ENCODE assay signal across 26 cellular contexts in genomic region chr2:24743914-24744313, GRCh38. TPM values are rescaled to one million over a fixed set of nuclear protein-coding genes. Genes with fewer than 3 reads are reported as not detected.
DNase-seq lines count a peak whose midpoint lies in the region; ATAC-seq, FAIRE-seq and TF ChIP-seq lines count a peak whose summit lies in the region.
"Had no signal": no experiment of that assay in that cellular context is flagged by ENCODE, and none has a peak within 500 bp of the region (broad histone marks: within the 10 kb centered on the region; RNA-seq: fewer than 3 reads in every experiment).

No MANE protein-coding gene starts in this region.

- H2AFZ ChIP-seq in hepatocyte, result no peak overlapping the region

- H3K4me1 ChIP-seq in hepatocyte (ENCODE audit: insufficient read depth), result no peaks in the 10 kb centered on the region
- H3K4me1 ChIP-seq: HAP-1 had no signal

- no peak for TF ChIP-seq CTCF in hepatocyte (IDR thresholded peaks at IDR 0.05; ENCODE audit: poor library complexity)

- peak overlapping the region; percentile 2 for H3K27ac ChIP-seq in hepatocyte
- H3K27ac ChIP-seq: HL-60, KMS-11 had no signal

- H3K27ac Mint-ChIP-seq in activated naive CD4-positive, alpha-beta T cell treated with anti-CD3 and anti-CD28 coated beads, Interleukin-2, amount 50 U/mL, for 24 hours, result peak overlapping the region; percentile 41
- peak overlapping the region; percentile 14 to 54 for H3K27ac Mint-ChIP-seq in natural killer cell treated with Interleukin-12 subunit alpha and Interleukin-12 subunit beta and Interleukin-15 and Interleukin-18, amount 100 ng/mL, for 72 hours
- H3K27ac Mint-ChIP-seq: CD14-positive monocyte, HFFc6, IgD-negative memory B cell had no signal

- H3K9me3 Mint-ChIP-seq in activated naive CD4-positive, alpha-beta T cell treated with anti-CD3 and anti-CD28 coated beads, Interleukin-2, amount 50 U/mL, for 24 hours, result no peaks in the 10 kb centered on the region
- H3K9me3 Mint-ChIP-seq in natural killer cell treated with Interleukin-12 subunit alpha and Interleukin-12 subunit beta and Interleukin-15 and Interleukin-18, amount 100 ng/mL, for 72 hours, result no peaks in the 10 kb centered on the region
- H3K9me3 Mint-ChIP-seq: CD14-positive monocyte, HFFc6, IgD-negative memory B cell had no signal

- H3K27me3 ChIP-seq in hepatocyte, result no peaks in the 10 kb centered on the region
- H3K27me3 ChIP-seq: BE2C had no signal

- 81% methylated on average over 3 of the region's 3 CpGs for WGBS in hepatocyte (ENCODE audit: low lambda C conversion rate, missing lambda C conversion rate)

- H3K4me2 ChIP-seq in hepatocyte, result no peak overlapping the region
- H3K4me2 ChIP-seq: KMS-11 had no signal

- no peak for FAIRE-seq in urothelium cell line (lab: Jason Lieb, UNC)
- FAIRE-seq: D721Med had no signal

- H3K36me3 Mint-ChIP-seq in activated naive CD4-positive, alpha-beta T cell treated with anti-CD3 and anti-CD28 coated beads, Interleukin-2, amount 50 U/mL, for 24 hours, result peaks cover 13% of the 10 kb centered on the region
- H3K36me3 Mint-ChIP-seq in natural killer cell treated with Interleukin-12 subunit alpha and Interleukin-12 subunit beta and Interleukin-15 and Interleukin-18, amount 100 ng/mL, for 72 hours, result peaks cover 12% of the 10 kb centered on the region

- H3K36me3 ChIP-seq in hepatocyte (replicated peaks; ENCODE audit: insufficient read depth, low read depth), result peaks cover 4% of the 10 kb centered on the region
- H3K36me3 ChIP-seq: BE2C, HAP-1 had no signal

- no peak overlapping the region for H3K4me3 ChIP-seq in hepatocyte
- H3K4me3 ChIP-seq: HAP-1 had no signal

- H3K27me3 Mint-ChIP-seq in activated naive CD4-positive, alpha-beta T cell treated with anti-CD3 and anti-CD28 coated beads, Interleukin-2, amount 50 U/mL, for 24 hours, result no peaks in the 10 kb centered on the region
- no peaks in the 10 kb centered on the region for H3K27me3 Mint-ChIP-seq in natural killer cell treated with Interleukin-12 subunit alpha and Interleukin-12 subunit beta and Interleukin-15 and Interleukin-18, amount 100 ng/mL, for 72 hours
- H3K27me3 Mint-ChIP-seq: IgD-negative memory B cell had no signal

- H3K9me2 ChIP-seq in hepatocyte (replicated peaks; ENCODE audit: insufficient read depth), result no peaks in the 10 kb centered on the region

- DNase-seq in activated naive CD4-positive, alpha-beta T cell (lab: John Stamatoyannopoulos, UW), result no peak
- DNase-seq in hepatocyte (ENCODE audit: low spot score) (no peak), cortex of kidney (lab: John Stamatoyannopoulos, UW) (no peak), NCI-H2107 treated with DMSO at 0.1 percent for 48 hours (lab: John Stamatoyannopoulos, UW; ENCODE audit: unreplicated experiment) (no peak), urothelium cell line (ENCODE audit: low spot score) (no peak)
- DNase-seq in natural killer cell treated with Interleukin-12 subunit alpha and Interleukin-12 subunit beta and Interleukin-15 and Interleukin-18, amount 100 ng/mL, for 72 hours (ENCODE audit: low spot score), result no peak
- DNase-seq: 8988T; ACHN; BE2C; GOT3; HFFc6; MM.1S; NCI-H2029; NCI-H446 treated with DMSO at 0.1 percent for 48 hours; NCI-H526; NCI-H82; NK-92 treated with Interleukin-12 subunit alpha and Interleukin-12 subunit beta, amount 100 ng/mL, for 24 hours; PC-3 had no signal

- peaks cover 30% of the 10 kb centered on the region for H3K4me1 Mint-ChIP-seq in activated naive CD4-positive, alpha-beta T cell treated with anti-CD3 and anti-CD28 coated beads, Interleukin-2, amount 50 U/mL, for 24 hours
- peaks cover 45 to 52% of the 10 kb centered on the region in 2 donors for H3K4me1 Mint-ChIP-seq in natural killer cell treated with Interleukin-12 subunit alpha and Interleukin-12 subunit beta and Interleukin-15 and Interleukin-18, amount 100 ng/mL, for 72 hours (ENCODE audit: low read depth in 2 of 2)
- H3K4me1 Mint-ChIP-seq: CD14-positive monocyte had no signal

- H4K20me1 ChIP-seq in hepatocyte (ENCODE audit: insufficient read depth, poor library complexity, severe bottlenecking), result no peaks in the 10 kb centered on the region

- H3K79me2 ChIP-seq in hepatocyte, result no peaks in the 10 kb centered on the region

- H3K9me3 ChIP-seq in hepatocyte (ENCODE audit: low read depth), result no peaks in the 10 kb centered on the region
- H3K9me3 ChIP-seq: BE2C, HAP-1 had no signal

- ATAC-seq in natural killer cell treated with Interleukin-12 subunit alpha and Interleukin-12 subunit beta and Interleukin-15 and Interleukin-18, amount 100 ng/mL, for 72 hours, result peak in 1 of 2 donors; percentile 59
- ATAC-seq in GM21576 (IDR thresholded peaks at IDR 0.05; ENCODE audit: unreplicated experiment), result no peak
- ATAC-seq: PC-3 had no signal

- no peak overlapping the region for H3K4me3 Mint-ChIP-seq in activated naive CD4-positive, alpha-beta T cell treated with anti-CD3 and anti-CD28 coated beads, Interleukin-2, amount 50 U/mL, for 24 hours
- no peak overlapping the region for H3K4me3 Mint-ChIP-seq in natural killer cell treated with Interleukin-12 subunit alpha and Interleukin-12 subunit beta and Interleukin-15 and Interleukin-18, amount 100 ng/mL, for 72 hours
- H3K4me3 Mint-ChIP-seq: CD14-positive monocyte, HFFc6, IgD-negative memory B cell had no signal

RNA-seq across cellular contexts. Expression of gene PTRHD1, which starts 49.3 kb away (rescaled TPM):
- 40.5 and 47.8 TPM in 2 replicates for total RNA-seq in hepatocyte
- polyA plus RNA-seq in hepatocyte, result 61.1 and 63.6 TPM in 2 replicates
- total RNA-seq in natural killer cell treated with Interleukin-12 subunit alpha and Interleukin-12 subunit beta and Interleukin-15 and Interleukin-18, amount 100 ng/mL, for 72 hours, result 10 to 100 TPM; 16.0 to 16.6 TPM

RNA-seq across cellular contexts. Expression of gene CENPO, which starts 49.3 kb away (rescaled TPM):
- total RNA-seq in hepatocyte, result 8.2 and 14.6 TPM in 2 replicates
- 5.1 and 9.7 TPM in 2 replicates for polyA plus RNA-seq in hepatocyte
- 10 to 100 TPM; 35.3 to 69.1 TPM for total RNA-seq in natural killer cell treated with Interleukin-12 subunit alpha and Interleukin-12 subunit beta and Interleukin-15 and Interleukin-18, amount 100 ng/mL, for 72 hours
